In genomic region chr2:237923507-237924163, GRCh38 we compare ENCODE assay signal across 1 cellular context.
TF ChIP-seq lines count a peak whose summit lies in the region.

No MANE protein-coding gene starts in this region.

TF ChIP-seq in HepG2, 621 proteins besides CTCF, POLR2A, EP300 and RAD21 (continued from another document and continues in another):
- no peak for TF ChIP-seq ZXDC (CRISPR knock-in tag; IDR thresholded peaks at IDR 0.05)
- no peak for TF ChIP-seq ARNT2 (CRISPR knock-in tag; IDR thresholded peaks at IDR 0.05; ENCODE audit: low read depth)
- TF ChIP-seq DZIP1 (CRISPR knock-in tag; IDR thresholded peaks at IDR 0.05): no peak
- peak; percentile 92 for TF ChIP-seq MAZ (IDR thresholded peaks at IDR 0.05; ENCODE audit: borderline replicate concordance, low read depth, low read length)
- TF ChIP-seq MAZ (CRISPR knock-in tag; IDR thresholded peaks at IDR 0.05; ENCODE audit: low read depth): peak; percentile 56; the same call in 1 of the 2 replicates
- no peak for TF ChIP-seq NR2F6 (IDR thresholded peaks at IDR 0.05)
- TF ChIP-seq NR2F6 (CRISPR knock-in tag; IDR thresholded peaks at IDR 0.05): no peak
- TF ChIP-seq HNF4G (IDR thresholded peaks at IDR 0.05; ENCODE audit: borderline replicate concordance, low read depth, low read length): peak; percentile 27; the same call in 1 of the 2 replicates
- no peak for TF ChIP-seq HNF4G (CRISPR knock-in tag; IDR thresholded peaks at IDR 0.05; ENCODE audit: borderline replicate concordance, low read depth)
- peak; percentile 89 for TF ChIP-seq MYC (CRISPR knock-in tag; IDR thresholded peaks at IDR 0.05; ENCODE audit: borderline replicate concordance)
- TF ChIP-seq RFX3 (CRISPR knock-in tag; IDR thresholded peaks at IDR 0.05): no peak
- no peak for TF ChIP-seq ZNF782 (CRISPR knock-in tag; IDR thresholded peaks at IDR 0.05; ENCODE audit: borderline replicate concordance)
- TF ChIP-seq POLR2AphosphoS5 (IDR thresholded peaks at IDR 0.05; ENCODE audit: low read depth, low read length): no peak
- no peak for TF ChIP-seq ELF4 (CRISPR knock-in tag; IDR thresholded peaks at IDR 0.05; ENCODE audit: borderline replicate concordance)
- TF ChIP-seq ZBTB7A (CRISPR knock-in tag; IDR thresholded peaks at IDR 0.05): no peak
- TF ChIP-seq IKZF5 (CRISPR knock-in tag; IDR thresholded peaks at IDR 0.05): 0 out of 2 replicates have a peak, but pooled peaks have one; percentile 49
- no peak for TF ChIP-seq SNAPC4 (CRISPR knock-in tag; IDR thresholded peaks at IDR 0.05)
- no peak for TF ChIP-seq CENPX (CRISPR knock-in tag; IDR thresholded peaks at IDR 0.05)
- TF ChIP-seq PRDM15 (CRISPR knock-in tag; IDR thresholded peaks at IDR 0.05): no peak
- TF ChIP-seq FOSL1 (CRISPR knock-in tag; IDR thresholded peaks at IDR 0.05; ENCODE audit: borderline replicate concordance): no peak
- peak; percentile 65; the same call in 1 of the 2 replicates for TF ChIP-seq ZNF800 (CRISPR knock-in tag; IDR thresholded peaks at IDR 0.05)
- TF ChIP-seq ZSCAN5A (CRISPR knock-in tag; IDR thresholded peaks at IDR 0.05; ENCODE audit: borderline replicate concordance): no peak
- no peak for TF ChIP-seq DPF2 (CRISPR knock-in tag; IDR thresholded peaks at IDR 0.05; ENCODE audit: borderline replicate concordance, low read depth)
- no peak for TF ChIP-seq AFF4 (CRISPR knock-in tag; IDR thresholded peaks at IDR 0.05)
- TF ChIP-seq PTBP1 (IDR thresholded peaks at IDR 0.05; ENCODE audit: low read depth, low read length, poor library complexity, severe bottlenecking): peak; percentile 80
- peak; percentile 33; the same call in 1 of the 2 replicates for TF ChIP-seq ZNF770 (CRISPR knock-in tag; IDR thresholded peaks at IDR 0.05)
- no peak for TF ChIP-seq TCF7 (IDR thresholded peaks at IDR 0.05; ENCODE audit: low read depth)
